Comparison of ENCODE assay signal across 8 cellular contexts in the genomic region with DNA sequence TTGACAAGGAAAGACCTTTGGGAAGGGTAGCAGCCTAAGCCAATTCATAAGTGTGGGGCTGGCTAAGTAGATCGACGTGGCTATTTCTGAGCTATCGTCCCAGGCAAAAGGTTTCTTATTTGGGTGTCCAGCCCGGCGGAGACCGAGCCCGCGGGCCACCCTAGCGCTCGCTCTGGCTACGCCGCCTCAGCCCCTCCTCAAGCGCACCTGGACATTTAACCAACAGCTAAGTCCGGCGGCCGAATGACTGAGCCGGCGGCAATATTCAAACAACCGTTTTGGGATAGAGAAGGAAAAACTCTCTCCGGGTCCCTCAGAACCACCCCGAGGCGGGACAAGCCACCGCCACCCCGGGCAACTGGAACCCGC. TPM values are rescaled to one million over a fixed set of nuclear protein-coding genes. Genes with fewer than 3 reads are reported as not detected.
DNase-seq lines count a peak whose midpoint lies in the region; ATAC-seq and FAIRE-seq lines count a peak whose summit lies in the region.

No MANE protein-coding gene starts in this region.

- H3K4me1 Mint-ChIP-seq in activated naive CD8-positive, alpha-beta T cell (ENCODE audit: low read depth) = peaks cover 33% of the 10 kb centered on the region

- no peaks in the 10 kb centered on the region for H3K27me3 Mint-ChIP-seq in activated naive CD8-positive, alpha-beta T cell

- H3K9me3 Mint-ChIP-seq in activated naive CD8-positive, alpha-beta T cell (ENCODE audit: low read depth) = no peaks in the 10 kb centered on the region

- H3K36me3 ChIP-seq in ES-I3 (ENCODE audit: insufficient read depth, low read length) (no peaks in the 10 kb centered on the region; the same call in 1 of the 2 replicates), HUES48 (ENCODE audit: control insufficient read depth, insufficient read depth, low read length) (no peaks in the 10 kb centered on the region)

- H3K27ac Mint-ChIP-seq in activated naive CD8-positive, alpha-beta T cell = peak overlapping the region; percentile 70

- peaks cover 7% of the 10 kb centered on the region for H3K27me3 ChIP-seq in HUES48 (ENCODE audit: control insufficient read depth, insufficient read depth, low read length)

- H3K4me3 ChIP-seq in HUES48 (ENCODE audit: low read depth, low read length) = peak overlapping the region; percentile 95

- ATAC-seq in GM21528 (IDR thresholded peaks at IDR 0.05; ENCODE audit: low FRiP score, unreplicated experiment) (peak; percentile 41), left ventricle myocardium superior (peak; percentile 70)

- no peak for FAIRE-seq in frontal cortex (lab: Jason Lieb, UNC)

- peak overlapping the region; percentile 99 for H3K9ac ChIP-seq in ES-I3 (ENCODE audit: low read depth, low read length)
- H3K9ac ChIP-seq in HUES48 (ENCODE audit: low read depth, low read length) = peak overlapping the region; percentile 80

- DNase-seq in left ventricle myocardium superior (no peak), posterior cingulate gyrus (peak in 8 of 10 donors; percentile 33 to 91 (median 56)), frontal cortex (ENCODE audit: low spot score in 2 of 2) (no peak), AG08395 (ENCODE audit: low spot score) (no peak)

- intact Hi-C loops in left ventricle myocardium superior (cut with micrococcal nuclease) (no loop called here), posterior cingulate gyrus (cut with DNase I) (no loop called here)

- no peaks in the 10 kb centered on the region for H3K36me3 Mint-ChIP-seq in activated naive CD8-positive, alpha-beta T cell

- H3K9me3 ChIP-seq in ES-I3 (ENCODE audit: control insufficient read depth, insufficient read depth, low read length) (0 out of 2 replicates have a peak, but pooled peaks cover 2% of the 10 kb centered on the region), HUES48 (ENCODE audit: control insufficient read depth, insufficient read depth, low read length) (no peaks in the 10 kb centered on the region)

- H3K4me1 ChIP-seq in ES-I3 (ENCODE audit: insufficient read depth, low read length) (peaks cover 4% of the 10 kb centered on the region; the same call in 1 of the 2 replicates), HUES48 (ENCODE audit: control insufficient read depth, insufficient read depth, low read length) (0 out of 2 replicates have a peak, but pooled peaks cover 3% of the 10 kb centered on the region)

- H3K4me3 Mint-ChIP-seq in activated naive CD8-positive, alpha-beta T cell = peak overlapping the region; percentile 91

- H3K27ac ChIP-seq in HUES48 (ENCODE audit: low read depth, low read length) = peak overlapping the region; percentile 87

RNA-seq across cellular contexts. Expression of a gene that starts 0.5 kb away (rescaled TPM):
- total RNA-seq in left ventricle myocardium superior (34.1 TPM), frontal cortex (76.6 TPM)

RNA-seq across cellular contexts. Expression of a gene that starts 27.9 kb away (rescaled TPM):
- total RNA-seq in left ventricle myocardium superior (53.8 TPM), frontal cortex (6.9 TPM)

Comparison
In these comparisons a context has a peak if more than half of its experiments do, and no peak if none do; other contexts are left out.
1. DNase-seq: peak in posterior cingulate gyrus (8 of 10); none in left ventricle myocardium superior (single experiment), frontal cortex (0 of 2) and AG08395 (single experiment).